8 cellular contexts compared by ENCODE assay signal in the genomic region with DNA sequence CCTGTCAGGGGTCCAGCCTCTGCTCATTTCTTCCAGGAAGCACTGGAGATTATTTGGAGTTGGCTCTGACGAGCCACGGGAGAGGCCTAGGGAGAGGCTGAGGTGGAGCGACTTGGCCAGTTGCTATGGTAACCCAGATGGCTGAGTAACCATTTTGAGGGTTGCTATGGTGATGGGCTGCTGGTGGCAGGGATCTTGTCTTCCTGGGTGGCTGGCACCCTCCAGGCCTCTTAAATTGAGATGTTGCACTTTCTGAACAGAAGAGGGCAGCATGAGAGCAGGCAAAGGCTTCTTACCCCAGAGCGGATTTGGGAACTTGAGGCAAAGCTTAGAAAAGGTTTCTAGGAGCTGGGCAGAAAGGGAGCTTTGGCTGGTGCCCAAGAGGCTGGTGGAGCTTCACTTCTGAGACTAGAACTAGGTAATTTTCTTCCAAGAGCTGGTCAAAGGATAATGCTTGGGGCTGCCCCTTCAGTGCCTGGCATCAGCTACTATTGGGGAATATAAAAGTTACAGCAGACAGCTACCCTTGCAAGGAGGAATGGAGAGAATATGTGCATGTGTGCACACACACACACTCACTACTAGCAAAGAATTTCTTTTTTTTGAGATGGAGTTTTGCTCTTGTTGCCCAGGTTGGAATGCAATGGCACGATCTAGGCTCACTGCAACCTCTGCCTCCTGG.
DNase-seq lines count a peak whose midpoint lies in the region; ATAC-seq and TF ChIP-seq lines count a peak whose summit lies in the region.

No MANE protein-coding gene starts in this region.

- H3K27me3 ChIP-seq in BJ (ENCODE audit: control insufficient read depth, insufficient read depth, low read length) (no peaks in the 10 kb centered on the region), HCT116 (ENCODE audit: insufficient read depth, low read length) (no peaks in the 10 kb centered on the region)

- intact Hi-C loops in HCT116 (cut with micrococcal nuclease), result loop anchor here (1.0 kb wide), 3 partner anchors 160 to 441 kb away; no protein-coding TSS in a partner anchor
- intact Hi-C loops in activated CD4-positive, alpha-beta T cell treated with anti-CD3 and anti-CD28 coated beads for 36 hours (cut with DNase I, micrococcal nuclease), result loop anchor here in 1 of 2 experiments (1.0 to 2.0 kb wide), 5 partner anchors 93 to 554 kb away; no protein-coding TSS in a partner anchor

- H3K36me3 ChIP-seq in BJ (ENCODE audit: control insufficient read depth, insufficient read depth, low read length) (no peaks in the 10 kb centered on the region), HCT116 (ENCODE audit: control insufficient read depth in 1 of 2, insufficient read depth in 2 of 2, low read length in 2 of 2) (no peaks in the 10 kb centered on the region)

- no peak overlapping the region for H3K9ac ChIP-seq in HCT116 (ENCODE audit: low read length)

- H3K27ac Mint-ChIP-seq in activated CD4-positive, alpha-beta T cell treated with anti-CD3 and anti-CD28 coated beads for 36 hours, result no peak overlapping the region
- peak overlapping the region; percentile 65 for H3K27ac Mint-ChIP-seq in chondrocyte (ENCODE audit: unreplicated experiment)

- 0 out of 2 replicates have a peak overlapping the region, but pooled peaks have one; percentile 14 for H3K4me2 ChIP-seq in HCT116 (ENCODE audit: low read length)

- peak; percentile 85 for ATAC-seq in HCT116
- ATAC-seq in activated CD4-positive, alpha-beta T cell treated with anti-CD3 and anti-CD28 coated beads for 36 hours, result peak; percentile 88
- ATAC-seq in HG03045 (IDR thresholded peaks at IDR 0.05; ENCODE audit: unreplicated experiment), result no peak

- POLR2A ChIA-PET in BJ (lab: Charles Lee), result interaction anchor here (0.6 kb wide), 1 partner anchor 132 kb away, joined by 3 read pairs; no protein-coding TSS in a partner anchor
- POLR2A ChIA-PET in HCT116 (lab: Charles Lee), result no interaction called here
- POLR2A ChIA-PET in activated CD4-positive, alpha-beta T cell treated with anti-CD3 and anti-CD28 coated beads for 36 hours (lab: Charles Lee), result interaction anchor here (1.0 kb wide), 1 partner anchor 93 kb away, joined by 3 read pairs; no protein-coding TSS in a partner anchor

- no peaks in the 10 kb centered on the region for H3K9me3 Mint-ChIP-seq in activated CD4-positive, alpha-beta T cell treated with anti-CD3 and anti-CD28 coated beads for 36 hours (ENCODE audit: low read depth)
- H3K9me3 Mint-ChIP-seq in chondrocyte (ENCODE audit: low read depth), result no peaks in the 10 kb centered on the region

- TF ChIP-seq RAD21 in HCT116 (IDR thresholded peaks at IDR 0.05; ENCODE audit: low read depth), result peak; percentile 98

- CTCF ChIA-PET in BJ (lab: Yijun Ruan, JAX) (interaction anchor here (0.6 to 6.1 kb wide), 76 partner anchors 9 to 558 kb away, joined by 3 to 55 read pairs (median 4); a partner anchor contains a TSS), HCT116 (lab: Charles Lee) (interaction anchor here (0.6 to 3.4 kb wide), 42 partner anchors 9 to 690 kb away, joined by 3 to 55 read pairs (median 4); a partner anchor contains a TSS)
- CTCF ChIA-PET in activated CD4-positive, alpha-beta T cell treated with anti-CD3 and anti-CD28 coated beads for 36 hours (lab: Charles Lee), result interaction anchor here (0.5 to 4.3 kb wide), 67 partner anchors 9 to 699 kb away, joined by 3 to 37 read pairs (median 4); a partner anchor contains a TSS

- peaks cover 2% of the 10 kb centered on the region for H3K27me3 Mint-ChIP-seq in activated CD4-positive, alpha-beta T cell treated with anti-CD3 and anti-CD28 coated beads for 36 hours
- H3K27me3 Mint-ChIP-seq in chondrocyte (ENCODE audit: low read depth), result no peaks in the 10 kb centered on the region

- no peaks in the 10 kb centered on the region for H3K36me3 Mint-ChIP-seq in activated CD4-positive, alpha-beta T cell treated with anti-CD3 and anti-CD28 coated beads for 36 hours (ENCODE audit: low read depth)
- no peaks in the 10 kb centered on the region for H3K36me3 Mint-ChIP-seq in chondrocyte (ENCODE audit: low read depth)

- H3K4me1 ChIP-seq in HCT116 (ENCODE audit: control insufficient read depth in 1 of 2, insufficient read depth in 2 of 2, low read length in 2 of 2), result peaks cover 11 to 23% of the 10 kb centered on the region in 2 experiments; a peak in 3 of 4 replicates

- no peak for TF ChIP-seq POLR2A in HCT116 (IDR thresholded peaks at IDR 0.05; ENCODE audit: borderline replicate concordance, extremely low read depth, insufficient read depth, insufficient read length)

- H3K9me3 ChIP-seq in HCT116 (ENCODE audit: control insufficient read depth in 1 of 2, insufficient read depth in 1 of 2, low read depth in 1 of 2, low read length in 2 of 2), result no peaks in the 10 kb centered on the region

- no peak overlapping the region for H2AFZ ChIP-seq in HCT116 (ENCODE audit: low read depth, low read length, poor library complexity, severe bottlenecking)

- peaks cover 22% of the 10 kb centered on the region for H3K4me1 Mint-ChIP-seq in activated CD4-positive, alpha-beta T cell treated with anti-CD3 and anti-CD28 coated beads for 36 hours
- H3K4me1 Mint-ChIP-seq in chondrocyte (ENCODE audit: low read depth), result peaks cover 23% of the 10 kb centered on the region

- no peaks in the 10 kb centered on the region for H3K79me2 ChIP-seq in HCT116 (ENCODE audit: insufficient read depth, low read length)

- TF ChIP-seq CTCF in BJ (IDR thresholded peaks at IDR 0.05; ENCODE audit: insufficient read depth, low read depth, low read length) (peak; percentile 80), HCT116 (IDR thresholded peaks at IDR 0.05 in 2 of 3, conservative IDR thresholded peaks at IDR 0.05 in 1 of 3; ENCODE audit: borderline replicate concordance in 1 of 3, insufficient read depth in 1 of 3, low read depth in 2 of 3, low read length in 2 of 3) (peak; percentile 66 to 91 (median 85)), chondrocyte (IDR thresholded peaks at IDR 0.05) (peak; percentile 93)

- no TSS peak for BruUV-seq in HCT116 (replicated peaks; lab: Mats Ljungman, UMichigan)

- no peak overlapping the region for H3K27ac ChIP-seq in HCT116 (ENCODE audit: low read depth, low read length)

- RAD21 ChIA-PET in HCT116 (lab: Charles Lee; ENCODE audit: low non-redundant PET in 1 of 2, low total read pairs in 2 of 2, uncharacterized antibody in 2 of 2, unreplicated experiment in 2 of 2), result interaction anchor here (0.5 to 1.6 kb wide), 11 partner anchors 32 to 542 kb away, joined by 3 to 10 read pairs (median 4); no protein-coding TSS in a partner anchor

- H3K4me3 Mint-ChIP-seq in activated CD4-positive, alpha-beta T cell treated with anti-CD3 and anti-CD28 coated beads for 36 hours, result no peak overlapping the region
- H3K4me3 Mint-ChIP-seq in chondrocyte (ENCODE audit: unreplicated experiment), result no peak overlapping the region

- H3K4me3 ChIP-seq in BJ (ENCODE audit: low read depth, low read length) (no peak overlapping the region), HCT116 (replicated peaks in 1 of 2; ENCODE audit: low read depth in 1 of 2, low read length in 2 of 2) (no peak overlapping the region)

- DNase-seq in BJ (ENCODE audit: low read depth), result peak; percentile 70
- peak; percentile 95 for DNase-seq in HCT116 (ENCODE audit: low read depth, low spot score)
- peak; percentile 100 for DNase-seq in NCI-H510A (lab: John Stamatoyannopoulos, UW)
- peak; percentile 77 for DNase-seq in activated CD4-positive, alpha-beta T cell treated with anti-CD3 and anti-CD28 coated beads for 36 hours
- no peak for DNase-seq in chondrocyte (ENCODE audit: low spot score)
- peak; percentile 89 for DNase-seq in left kidney (ENCODE audit: low read depth, low spot score)
- DNase-seq in stimulated activated CD4-positive, alpha-beta T cell treated with anti-CD3 and anti-CD28 coated beads, Interleukin-4, amount 100 ng/mL, for 4 hours, result peak; percentile 42 to 67

- H3K9me2 ChIP-seq in HCT116 (ENCODE audit: insufficient read depth), result no peaks in the 10 kb centered on the region

- H4K20me1 ChIP-seq in HCT116 (ENCODE audit: insufficient read depth), result no peaks in the 10 kb centered on the region

TF ChIP-seq in HCT116, 20 proteins besides CTCF, POLR2A, EP300 and RAD21:
- peak; percentile 26 for TF ChIP-seq YY1 (IDR thresholded peaks at IDR 0.05; ENCODE audit: extremely low read depth, insufficient replicate concordance, low read depth, low read length)
- TF ChIP-seq FOSL1 (IDR thresholded peaks at IDR 0.05; ENCODE audit: low read depth), result no peak
